8 cellular contexts compared by ENCODE assay signal in genomic region chr20:33730946-33731692, GRCh38. TPM values are rescaled to one million over a fixed set of nuclear protein-coding genes. Genes with fewer than 3 reads are reported as not detected.
A peak's percentile ranks its signal among the peaks of the same experiment; 100 is the strongest.
DNase-seq lines count a peak whose midpoint lies in the region; ATAC-seq and TF ChIP-seq lines count a peak whose summit lies in the region.

No MANE protein-coding gene starts in this region.

- 80 to 85% methylated on average over 18 of the region's 18 CpGs for WGBS in lung, 2 donors
- 86 to 100% methylated on average over 1 to 18 of the region's 18 CpGs for WGBS in transverse colon (ENCODE audit: low coverage in 1 of 2), 2 donors

- CTCF ChIA-PET in activated CD8-positive, alpha-beta memory T cell treated with anti-CD3 and anti-CD28 coated beads, Interleukin-2, amount 10 ng/mL, durations not matched to agents 7 days and 5 days (lab: Charles Lee): interaction anchor here (1.4 to 2.1 kb wide), 8 partner anchors 27 to 78 kb away, joined by 3 to 10 read pairs (median 6); no protein-coding TSS in a partner anchor

- H3K4me3 ChIP-seq in lung: peak overlapping the region; percentile 56
- peak overlapping the region; percentile 25 to 57 (median 40) for H3K4me3 ChIP-seq in transverse colon

- TF ChIP-seq CTCF in brain (conservative IDR thresholded peaks at IDR 0.05) (no peak), lung (IDR thresholded peaks at IDR 0.05; ENCODE audit: control extremely low read depth, extremely low read depth) (no peak), transverse colon (IDR thresholded peaks at IDR 0.05) (no peak)

- no peak for DNase-seq in activated CD8-positive, alpha-beta memory T cell treated with anti-CD3 and anti-CD28 coated beads, Interleukin-2, amount 10 ng/mL, durations not matched to agents 7 days and 5 days
- DNase-seq in activated CD8-positive, alpha-beta memory T cell treated with anti-CD3 and anti-CD28 coated beads, Interleukin-2, amount 50 U/mL, for 48 hours: no peak
- DNase-seq in lung (ENCODE audit: low spot score) (no peak), transverse colon (no peak)

- no peaks in the 10 kb centered on the region for H3K27me3 Mint-ChIP-seq in activated CD8-positive, alpha-beta memory T cell treated with anti-CD3 and anti-CD28 coated beads, Interleukin-2, amount 10 ng/mL, durations not matched to agents 7 days and 5 days
- H3K27me3 Mint-ChIP-seq in brain: peaks cover 9% of the 10 kb centered on the region

- H3K36me3 ChIP-seq in lung (ENCODE audit: control insufficient read depth in 2 of 2, insufficient read depth in 2 of 2, low read length in 2 of 2) (no peaks in the 10 kb centered on the region), transverse colon (no peaks in the 10 kb centered on the region)

- peaks cover 27% of the 10 kb centered on the region for H3K4me1 Mint-ChIP-seq in activated CD8-positive, alpha-beta memory T cell treated with anti-CD3 and anti-CD28 coated beads, Interleukin-2, amount 10 ng/mL, durations not matched to agents 7 days and 5 days
- H3K4me1 Mint-ChIP-seq in brain: peaks cover 31% of the 10 kb centered on the region

- H3K27ac ChIP-seq in lung (ENCODE audit: low read depth in 1 of 2, low read length in 1 of 2) (peak overlapping the region; percentile 89 to 94), transverse colon (peak overlapping the region; percentile 83 to 99 (median 96))

- no peak for ATAC-seq in activated CD8-positive, alpha-beta memory T cell treated with anti-CD3 and anti-CD28 coated beads, Interleukin-2, amount 10 ng/mL, durations not matched to agents 7 days and 5 days
- ATAC-seq in lung (ENCODE audit: insufficient read depth, low FRiP score) (no peak), HG03280 (IDR thresholded peaks at IDR 0.05; ENCODE audit: unreplicated experiment) (no peak), GM18909 (IDR thresholded peaks at IDR 0.05; ENCODE audit: poor library complexity, unreplicated experiment) (no peak)
- ATAC-seq in activated CD4-positive, CD25-positive, alpha-beta regulatory T cell treated with anti-CD3 and anti-CD28 coated beads, Interleukin-2, amount 50 U/mL, for 24 hours: no peak

- intact Hi-C loops in transverse colon (cut with DNase I; ENCODE audit: low total_unique reads): no loop called here

- H3K9me3 Mint-ChIP-seq in activated CD8-positive, alpha-beta memory T cell treated with anti-CD3 and anti-CD28 coated beads, Interleukin-2, amount 10 ng/mL, durations not matched to agents 7 days and 5 days (ENCODE audit: low read depth): peaks cover 4% of the 10 kb centered on the region
- peaks cover 7 to 9% (median 9%) of the 10 kb centered on the region in 5 experiments for H3K9me3 Mint-ChIP-seq in brain

- H3K36me3 Mint-ChIP-seq in activated CD8-positive, alpha-beta memory T cell treated with anti-CD3 and anti-CD28 coated beads, Interleukin-2, amount 10 ng/mL, durations not matched to agents 7 days and 5 days: peaks cover 8% of the 10 kb centered on the region
- peaks cover 10% of the 10 kb centered on the region for H3K36me3 Mint-ChIP-seq in brain

- no peaks in the 10 kb centered on the region for H3K9me3 ChIP-seq in lung (ENCODE audit: control insufficient read depth in 2 of 2, insufficient read depth in 1 of 2, low read length in 1 of 2)
- H3K9me3 ChIP-seq in transverse colon: peaks cover 0 to 2% of the 10 kb centered on the region in 2 donors

- H3K27me3 ChIP-seq in lung (ENCODE audit: control insufficient read depth, insufficient read depth) (no peaks in the 10 kb centered on the region), transverse colon (no peaks in the 10 kb centered on the region)

- TF ChIP-seq POLR2A in transverse colon (IDR thresholded peaks at IDR 0.05): no peak

- peaks cover 0 to 12% of the 10 kb centered on the region in 2 donors for H3K4me1 ChIP-seq in lung (ENCODE audit: control insufficient read depth in 2 of 2, insufficient read depth in 2 of 2, low read length in 2 of 2)
- peaks cover 17 to 30% (median 22%) of the 10 kb centered on the region in 4 donors for H3K4me1 ChIP-seq in transverse colon

- H3K4me3 Mint-ChIP-seq in activated CD8-positive, alpha-beta memory T cell treated with anti-CD3 and anti-CD28 coated beads, Interleukin-2, amount 10 ng/mL, durations not matched to agents 7 days and 5 days: peak overlapping the region; percentile 83
- H3K4me3 Mint-ChIP-seq in brain: peak overlapping the region; percentile 84 to 91 (median 86)

- in situ Hi-C loops in transverse colon (cut with MboI; ENCODE audit: low pct_ligation_motif_present in 1 of 4, low pct_unique_long_range_greater_than_20kb in 1 of 4, low sequenced_read_pairs in 3 of 4): no loop called here

- no peak for TF ChIP-seq EP300 in transverse colon (IDR thresholded peaks at IDR 0.05; ENCODE audit: low read depth)

- peak overlapping the region; percentile 93 for H3K27ac Mint-ChIP-seq in activated CD8-positive, alpha-beta memory T cell treated with anti-CD3 and anti-CD28 coated beads, Interleukin-2, amount 10 ng/mL, durations not matched to agents 7 days and 5 days
- peak overlapping the region; percentile 92 to 98 (median 95) for H3K27ac Mint-ChIP-seq in brain

RNA-seq across cellular contexts. Expression of gene ZNF341, which starts 0.7 kb away (rescaled TPM):
- 1 to 10 TPM; 6.5 to 7.4 TPM for total RNA-seq in activated CD8-positive, alpha-beta memory T cell treated with anti-CD3 and anti-CD28 coated beads, Interleukin-2, amount 10 ng/mL, durations not matched to agents 7 days and 5 days
- polyA plus RNA-seq in brain (ENCODE audit: insufficient read depth, low read depth, low replicate concordance) (6.0 TPM), lung (1 to 10 TPM; 3.0 to 4.3 TPM)
- total RNA-seq in lung (1 to 10 TPM; 2.1 to 3.9 TPM), transverse colon (1 to 10 TPM; 3.8 to 7.2 (median 7.1) TPM)

RNA-seq across cellular contexts. Expression of gene PXMP4, which starts 11.0 kb away (rescaled TPM):
- total RNA-seq in activated CD8-positive, alpha-beta memory T cell treated with anti-CD3 and anti-CD28 coated beads, Interleukin-2, amount 10 ng/mL, durations not matched to agents 7 days and 5 days: 10 to 100 TPM; 11.9 to 15.6 TPM
- 23.5 TPM for polyA plus RNA-seq in brain (ENCODE audit: insufficient read depth, low read depth, low replicate concordance)
- total RNA-seq in lung: 10 to 100 TPM; 28.9 to 36.8 TPM
- 10 to 100 TPM; 10.2 to 24.7 TPM for polyA plus RNA-seq in lung
- total RNA-seq in transverse colon: 10 to 100 TPM in 1 of 4 donors, 1 to 10 TPM in 3; 1.6 to 12.0 (median 5.5) TPM

RNA-seq across cellular contexts. Expression of gene E2F1, which starts 44.9 kb away (rescaled TPM):
- total RNA-seq in activated CD8-positive, alpha-beta memory T cell treated with anti-CD3 and anti-CD28 coated beads, Interleukin-2, amount 10 ng/mL, durations not matched to agents 7 days and 5 days: 100 to 1,000 TPM in 1 of 2 experiments, 10 to 100 TPM in 1; 87.7 to 100 TPM
- polyA plus RNA-seq in brain (ENCODE audit: insufficient read depth, low read depth, low replicate concordance): 73.1 TPM
- 10 to 100 TPM in 1 of 2 donors, 1 to 10 TPM in 1; 6.4 to 10.9 TPM for total RNA-seq in lung
- polyA plus RNA-seq in lung: 10 to 100 TPM in 1 of 2 donors, 1 to 10 TPM in 1; 4.2 to 10.7 TPM
- 1 to 10 TPM in 3 of 4 donors, not detected in 1; 1.2 to 2.7 (median 2.1) TPM for total RNA-seq in transverse colon

RNA-seq across cellular contexts. Expression of gene NECAB3, which starts 56.9 kb away (rescaled TPM):
- total RNA-seq in activated CD8-positive, alpha-beta memory T cell treated with anti-CD3 and anti-CD28 coated beads, Interleukin-2, amount 10 ng/mL, durations not matched to agents 7 days and 5 days: 10 to 100 TPM; 28.3 to 34.0 TPM
- 75.9 TPM for polyA plus RNA-seq in brain (ENCODE audit: insufficient read depth, low read depth, low replicate concordance)
- total RNA-seq in lung: 100 to 1,000 TPM in 1 of 2 donors, 10 to 100 TPM in 1; 63.5 to 127 TPM
- polyA plus RNA-seq in lung: 10 to 100 TPM; 21.2 to 80.8 TPM
- total RNA-seq in transverse colon: 100 to 1,000 TPM in 1 of 4 donors, 10 to 100 TPM in 3; 26.1 to 180 (median 94.5) TPM

Comparison
In these comparisons a context has a peak if more than half of its experiments do, and no peak if none do; other contexts are left out.
1. RNA of gene E2F1, which starts 44.9 kb away (total RNA-seq): 87.7 to 100 TPM in activated CD8-positive, alpha-beta memory T cell treated with anti-CD3 and anti-CD28 coated beads, Interleukin-2, amount 10 ng/mL, durations not matched to agents 7 days and 5 days; 6.4 to 10.9 TPM in lung and 1.2 to 2.7 TPM in transverse colon; every median in the first group is over 4 times any median in the second.